1 cellular context compared by ENCODE assay signal in the genomic region with DNA sequence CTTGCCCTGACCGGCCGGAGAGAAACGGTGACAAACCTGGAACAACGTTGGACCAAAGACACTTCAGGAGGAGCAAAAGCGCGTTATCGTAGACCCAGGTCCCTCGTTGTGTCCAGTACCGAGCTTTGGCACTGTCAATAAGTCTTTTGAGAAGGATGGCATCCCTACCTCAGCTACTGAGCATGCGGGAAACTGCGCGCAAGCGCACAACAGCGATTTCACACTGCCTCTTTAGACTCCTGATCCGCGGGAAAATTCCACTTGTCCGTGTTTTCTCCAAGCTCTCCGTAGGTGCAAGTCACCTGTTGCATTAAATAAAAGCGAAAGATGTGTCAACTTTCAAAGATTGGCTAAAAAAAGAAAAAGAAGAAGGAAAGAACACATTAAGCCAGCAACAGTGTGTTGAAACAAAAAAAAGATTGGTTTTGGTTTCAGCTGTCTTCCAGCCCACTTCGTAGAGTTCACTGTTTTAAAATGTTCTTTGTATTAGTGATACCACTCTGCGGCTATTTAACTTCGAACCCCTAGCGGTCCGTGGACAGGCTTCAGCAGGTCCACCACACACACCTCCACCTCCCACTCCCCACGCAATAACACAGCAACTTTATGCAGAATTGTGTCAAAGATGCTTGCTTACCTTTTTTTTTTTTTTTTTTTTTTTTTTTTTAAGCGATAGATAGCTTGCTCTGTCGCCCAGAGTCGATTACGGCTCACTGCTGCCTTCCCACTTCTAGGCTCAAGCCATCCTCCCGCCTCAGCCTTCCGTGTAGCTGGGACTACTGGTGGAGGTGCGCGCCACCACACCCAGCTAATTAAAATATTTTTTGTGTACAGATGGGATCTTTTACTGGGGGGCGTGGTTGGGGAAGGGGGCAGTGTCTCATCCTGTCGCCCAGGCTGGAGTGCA.
TF ChIP-seq lines count a peak whose summit lies in the region.

A gene with protein sequence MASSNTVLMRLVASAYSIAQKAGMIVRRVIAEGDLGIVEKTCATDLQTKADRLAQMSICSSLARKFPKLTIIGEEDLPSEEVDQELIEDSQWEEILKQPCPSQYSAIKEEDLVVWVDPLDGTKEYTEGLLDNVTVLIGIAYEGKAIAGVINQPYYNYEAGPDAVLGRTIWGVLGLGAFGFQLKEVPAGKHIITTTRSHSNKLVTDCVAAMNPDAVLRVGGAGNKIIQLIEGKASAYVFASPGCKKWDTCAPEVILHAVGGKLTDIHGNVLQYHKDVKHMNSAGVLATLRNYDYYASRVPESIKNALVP (minus strand): TSS at position 139 of the 907 bp plus-strand sequence. CDS start 9,942 bp downstream, outside the sequence.

TF ChIP-seq in HepG2, 621 proteins besides CTCF, POLR2A, EP300 and RAD21 (continued from another document and continues in another):
- TF ChIP-seq SOX6 (IDR thresholded peaks at IDR 0.05) (no peak), SOX6 (CRISPR knock-in tag; IDR thresholded peaks at IDR 0.05) (no peak; the same call in 1 of the 2 replicates), ZNF350 (CRISPR knock-in tag; IDR thresholded peaks at IDR 0.05; ENCODE audit: borderline replicate concordance, low read depth) (peak; percentile 73; the same call in 1 of the 2 replicates), SIN3A (IDR thresholded peaks at IDR 0.05; ENCODE audit: borderline replicate concordance, low read depth, low read length) (peak; percentile 85; the same call in 1 of the 2 replicates), HOXA3 (CRISPR knock-in tag; IDR thresholded peaks at IDR 0.05) (peak; percentile 53), MATR3 (CRISPR knock-in tag; IDR thresholded peaks at IDR 0.05) (no peak), NR2C2 (CRISPR knock-in tag; IDR thresholded peaks at IDR 0.05; ENCODE audit: borderline replicate concordance) (peak; percentile 25; the same call in 1 of the 2 replicates), ZNF616 (CRISPR knock-in tag; IDR thresholded peaks at IDR 0.05; ENCODE audit: low read depth) (no peak), ZBTB3 (CRISPR knock-in tag; IDR thresholded peaks at IDR 0.05; ENCODE audit: borderline replicate concordance, low read depth) (no peak; the same call in 1 of the 2 replicates), ZBTB8A (CRISPR knock-in tag; IDR thresholded peaks at IDR 0.05; ENCODE audit: borderline replicate concordance, low read depth) (no peak), ZNF230 (CRISPR knock-in tag; IDR thresholded peaks at IDR 0.05) (0 out of 2 replicates have a peak, but pooled peaks have one; percentile 25), HIVEP1 (CRISPR knock-in tag; IDR thresholded peaks at IDR 0.05) (no peak), AGO2 (optimal IDR thresholded peaks at IDR 0.05; ENCODE audit: low read depth, low read length) (no peak), XBP1 (CRISPR knock-in tag; IDR thresholded peaks at IDR 0.05) (0 out of 2 replicates have a peak, but pooled peaks have one; percentile 52), ISX (CRISPR knock-in tag; conservative IDR thresholded peaks at IDR 0.05) (no peak), ZFP37 (CRISPR knock-in tag; IDR thresholded peaks at IDR 0.05; ENCODE audit: borderline replicate concordance) (no peak), ZNF496 (CRISPR knock-in tag; IDR thresholded peaks at IDR 0.05; ENCODE audit: insufficient replicate concordance) (no peak), ZNF282 (IDR thresholded peaks at IDR 0.05; ENCODE audit: partially characterized antibody) (no peak), ZC3H4 (CRISPR knock-in tag; IDR thresholded peaks at IDR 0.05; ENCODE audit: borderline replicate concordance) (no peak), SIN3B (IDR thresholded peaks at IDR 0.05; ENCODE audit: low read length) (no peak), POLR2G (IDR thresholded peaks at IDR 0.05; ENCODE audit: low read depth, low read length) (peak; percentile 89), ZNF468 (CRISPR knock-in tag; IDR thresholded peaks at IDR 0.05) (no peak), ZNF850 (CRISPR knock-in tag; conservative IDR thresholded peaks at IDR 0.05) (no peak), SMYD3 (CRISPR knock-in tag; IDR thresholded peaks at IDR 0.05) (no peak), ZKSCAN5 (CRISPR knock-in tag; IDR thresholded peaks at IDR 0.05) (no peak), ZBTB21 (CRISPR knock-in tag; IDR thresholded peaks at IDR 0.05) (0 out of 2 replicates have a peak, but pooled peaks have one; percentile 13), ZNF607 (CRISPR knock-in tag; IDR thresholded peaks at IDR 0.05; ENCODE audit: borderline replicate concordance) (peak; percentile 54; the same call in 1 of the 2 replicates), EHMT2 (IDR thresholded peaks at IDR 0.05; ENCODE audit: borderline replicate concordance, low read depth, low read length) (no peak), ZNF781 (CRISPR knock-in tag; IDR thresholded peaks at IDR 0.05; ENCODE audit: borderline replicate concordance, not compliant biosample characterization) (peak; percentile 59), ZNF550 (CRISPR knock-in tag; IDR thresholded peaks at IDR 0.05; ENCODE audit: borderline replicate concordance) (no peak), BRD4 (CRISPR knock-in tag; IDR thresholded peaks at IDR 0.05) (no peak), FOXO1 (CRISPR knock-in tag; IDR thresholded peaks at IDR 0.05) (peak; percentile 7; the same call in 1 of the 2 replicates), ZNF33B (CRISPR knock-in tag; IDR thresholded peaks at IDR 0.05) (0 out of 2 replicates have a peak, but pooled peaks have one; percentile 56), NFKB2 (CRISPR knock-in tag; IDR thresholded peaks at IDR 0.05; ENCODE audit: borderline replicate concordance) (no peak; the same call in 1 of the 2 replicates), ZNF326 (CRISPR knock-in tag; IDR thresholded peaks at IDR 0.05; ENCODE audit: borderline replicate concordance) (no peak), MTF1 (CRISPR knock-in tag; IDR thresholded peaks at IDR 0.05) (no peak), ZNF264 (CRISPR knock-in tag; IDR thresholded peaks at IDR 0.05) (no peak), CBX5 (CRISPR knock-in tag; IDR thresholded peaks at IDR 0.05; ENCODE audit: borderline replicate concordance) (no peak), DR1 (CRISPR knock-in tag; IDR thresholded peaks at IDR 0.05) (0 out of 2 replicates have a peak, but pooled peaks have one; percentile 34), ZNF441 (CRISPR knock-in tag; IDR thresholded peaks at IDR 0.05; ENCODE audit: borderline replicate concordance) (peak; percentile 60; the same call in 1 of the 2 replicates), TBP (CRISPR knock-in tag; IDR thresholded peaks at IDR 0.05) (no peak), ZNF678 (CRISPR knock-in tag; IDR thresholded peaks at IDR 0.05) (no peak)
- TF ChIP-seq, protein P1, sequence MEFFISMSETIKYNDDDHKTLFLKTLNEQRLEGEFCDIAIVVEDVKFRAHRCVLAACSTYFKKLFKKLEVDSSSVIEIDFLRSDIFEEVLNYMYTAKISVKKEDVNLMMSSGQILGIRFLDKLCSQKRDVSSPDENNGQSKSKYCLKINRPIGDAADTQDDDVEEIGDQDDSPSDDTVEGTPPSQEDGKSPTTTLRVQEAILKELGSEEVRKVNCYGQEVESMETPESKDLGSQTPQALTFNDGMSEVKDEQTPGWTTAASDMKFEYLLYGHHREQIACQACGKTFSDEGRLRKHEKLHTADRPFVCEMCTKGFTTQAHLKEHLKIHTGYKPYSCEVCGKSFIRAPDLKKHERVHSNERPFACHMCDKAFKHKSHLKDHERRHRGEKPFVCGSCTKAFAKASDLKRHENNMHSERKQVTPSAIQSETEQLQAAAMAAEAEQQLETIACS (CRISPR knock-in tag; IDR thresholded peaks at IDR 0.05) = no peak
- TF ChIP-seq, protein P2, sequence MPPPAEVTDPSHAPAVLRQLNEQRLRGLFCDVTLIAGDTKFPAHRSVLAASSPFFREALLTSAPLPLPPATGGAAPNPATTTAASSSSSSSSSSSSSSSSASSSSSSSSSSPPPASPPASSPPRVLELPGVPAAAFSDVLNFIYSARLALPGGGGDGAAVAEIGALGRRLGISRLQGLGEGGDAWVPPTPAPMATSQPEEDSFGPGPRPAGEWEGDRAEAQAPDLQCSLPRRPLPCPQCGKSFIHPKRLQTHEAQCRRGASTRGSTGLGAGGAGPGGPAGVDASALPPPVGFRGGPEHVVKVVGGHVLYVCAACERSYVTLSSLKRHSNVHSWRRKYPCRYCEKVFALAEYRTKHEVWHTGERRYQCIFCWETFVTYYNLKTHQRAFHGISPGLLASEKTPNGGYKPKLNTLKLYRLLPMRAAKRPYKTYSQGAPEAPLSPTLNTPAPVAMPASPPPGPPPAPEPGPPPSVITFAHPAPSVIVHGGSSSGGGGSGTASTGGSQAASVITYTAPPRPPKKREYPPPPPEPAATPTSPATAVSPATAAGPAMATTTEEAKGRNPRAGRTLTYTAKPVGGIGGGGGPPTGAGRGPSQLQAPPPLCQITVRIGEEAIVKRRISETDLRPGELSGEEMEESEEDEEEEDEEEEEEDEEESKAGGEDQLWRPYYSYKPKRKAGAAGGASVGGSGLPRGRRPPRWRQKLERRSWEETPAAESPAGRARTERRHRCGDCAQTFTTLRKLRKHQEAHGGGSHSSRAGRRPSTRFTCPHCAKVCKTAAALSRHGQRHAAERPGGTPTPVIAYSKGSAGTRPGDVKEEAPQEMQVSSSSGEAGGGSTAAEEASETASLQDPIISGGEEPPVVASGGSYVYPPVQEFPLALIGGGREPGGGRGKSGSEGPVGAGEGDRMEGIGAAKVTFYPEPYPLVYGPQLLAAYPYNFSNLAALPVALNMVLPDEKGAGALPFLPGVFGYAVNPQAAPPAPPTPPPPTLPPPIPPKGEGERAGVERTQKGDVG (CRISPR knock-in tag; IDR thresholded peaks at IDR 0.05; ENCODE audit: borderline replicate concordance) = no peak
- TF ChIP-seq, protein P3, sequence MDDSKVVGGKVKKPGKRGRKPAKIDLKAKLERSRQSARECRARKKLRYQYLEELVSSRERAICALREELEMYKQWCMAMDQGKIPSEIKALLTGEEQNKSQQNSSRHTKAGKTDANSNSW (CRISPR knock-in tag; IDR thresholded peaks at IDR 0.05; ENCODE audit: borderline replicate concordance) = no peak
- TF ChIP-seq, protein P4, sequence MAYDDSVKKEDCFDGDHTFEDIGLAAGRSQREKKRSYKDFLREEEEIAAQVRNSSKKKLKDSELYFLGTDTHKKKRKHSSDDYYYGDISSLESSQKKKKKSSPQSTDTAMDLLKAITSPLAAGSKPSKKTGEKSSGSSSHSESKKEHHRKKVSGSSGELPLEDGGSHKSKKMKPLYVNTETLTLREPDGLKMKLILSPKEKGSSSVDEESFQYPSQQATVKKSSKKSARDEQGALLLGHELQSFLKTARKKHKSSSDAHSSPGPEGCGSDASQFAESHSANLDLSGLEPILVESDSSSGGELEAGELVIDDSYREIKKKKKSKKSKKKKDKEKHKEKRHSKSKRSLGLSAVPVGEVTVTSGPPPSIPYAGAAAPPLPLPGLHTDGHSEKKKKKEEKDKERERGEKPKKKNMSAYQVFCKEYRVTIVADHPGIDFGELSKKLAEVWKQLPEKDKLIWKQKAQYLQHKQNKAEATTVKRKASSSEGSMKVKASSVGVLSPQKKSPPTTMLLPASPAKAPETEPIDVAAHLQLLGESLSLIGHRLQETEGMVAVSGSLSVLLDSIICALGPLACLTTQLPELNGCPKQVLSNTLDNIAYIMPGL (CRISPR knock-in tag; IDR thresholded peaks at IDR 0.05; ENCODE audit: borderline replicate concordance in 1 of 2, low read depth in 1 of 2) = peak; percentile 61 to 81; a peak in 3 of 4 replicates
- TF ChIP-seq, protein P5, sequence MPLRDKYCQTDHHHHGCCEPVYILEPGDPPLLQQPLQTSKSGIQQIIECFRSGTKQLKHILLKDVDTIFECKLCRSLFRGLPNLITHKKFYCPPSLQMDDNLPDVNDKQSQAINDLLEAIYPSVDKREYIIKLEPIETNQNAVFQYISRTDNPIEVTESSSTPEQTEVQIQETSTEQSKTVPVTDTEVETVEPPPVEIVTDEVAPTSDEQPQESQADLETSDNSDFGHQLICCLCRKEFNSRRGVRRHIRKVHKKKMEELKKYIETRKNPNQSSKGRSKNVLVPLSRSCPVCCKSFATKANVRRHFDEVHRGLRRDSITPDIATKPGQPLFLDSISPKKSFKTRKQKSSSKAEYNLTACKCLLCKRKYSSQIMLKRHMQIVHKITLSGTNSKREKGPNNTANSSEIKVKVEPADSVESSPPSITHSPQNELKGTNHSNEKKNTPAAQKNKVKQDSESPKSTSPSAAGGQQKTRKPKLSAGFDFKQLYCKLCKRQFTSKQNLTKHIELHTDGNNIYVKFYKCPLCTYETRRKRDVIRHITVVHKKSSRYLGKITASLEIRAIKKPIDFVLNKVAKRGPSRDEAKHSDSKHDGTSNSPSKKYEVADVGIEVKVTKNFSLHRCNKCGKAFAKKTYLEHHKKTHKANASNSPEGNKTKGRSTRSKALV (CRISPR knock-in tag; IDR thresholded peaks at IDR 0.05) = no peak
- TF ChIP-seq, protein P6, sequence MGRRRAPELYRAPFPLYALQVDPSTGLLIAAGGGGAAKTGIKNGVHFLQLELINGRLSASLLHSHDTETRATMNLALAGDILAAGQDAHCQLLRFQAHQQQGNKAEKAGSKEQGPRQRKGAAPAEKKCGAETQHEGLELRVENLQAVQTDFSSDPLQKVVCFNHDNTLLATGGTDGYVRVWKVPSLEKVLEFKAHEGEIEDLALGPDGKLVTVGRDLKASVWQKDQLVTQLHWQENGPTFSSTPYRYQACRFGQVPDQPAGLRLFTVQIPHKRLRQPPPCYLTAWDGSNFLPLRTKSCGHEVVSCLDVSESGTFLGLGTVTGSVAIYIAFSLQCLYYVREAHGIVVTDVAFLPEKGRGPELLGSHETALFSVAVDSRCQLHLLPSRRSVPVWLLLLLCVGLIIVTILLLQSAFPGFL (CRISPR knock-in tag; IDR thresholded peaks at IDR 0.05) = no peak
- TF ChIP-seq, protein P7, sequence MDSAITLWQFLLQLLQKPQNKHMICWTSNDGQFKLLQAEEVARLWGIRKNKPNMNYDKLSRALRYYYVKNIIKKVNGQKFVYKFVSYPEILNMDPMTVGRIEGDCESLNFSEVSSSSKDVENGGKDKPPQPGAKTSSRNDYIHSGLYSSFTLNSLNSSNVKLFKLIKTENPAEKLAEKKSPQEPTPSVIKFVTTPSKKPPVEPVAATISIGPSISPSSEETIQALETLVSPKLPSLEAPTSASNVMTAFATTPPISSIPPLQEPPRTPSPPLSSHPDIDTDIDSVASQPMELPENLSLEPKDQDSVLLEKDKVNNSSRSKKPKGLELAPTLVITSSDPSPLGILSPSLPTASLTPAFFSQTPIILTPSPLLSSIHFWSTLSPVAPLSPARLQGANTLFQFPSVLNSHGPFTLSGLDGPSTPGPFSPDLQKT (CRISPR knock-in tag; IDR thresholded peaks at IDR 0.05; ENCODE audit: borderline replicate concordance) = no peak
- TF ChIP-seq, protein P8, sequence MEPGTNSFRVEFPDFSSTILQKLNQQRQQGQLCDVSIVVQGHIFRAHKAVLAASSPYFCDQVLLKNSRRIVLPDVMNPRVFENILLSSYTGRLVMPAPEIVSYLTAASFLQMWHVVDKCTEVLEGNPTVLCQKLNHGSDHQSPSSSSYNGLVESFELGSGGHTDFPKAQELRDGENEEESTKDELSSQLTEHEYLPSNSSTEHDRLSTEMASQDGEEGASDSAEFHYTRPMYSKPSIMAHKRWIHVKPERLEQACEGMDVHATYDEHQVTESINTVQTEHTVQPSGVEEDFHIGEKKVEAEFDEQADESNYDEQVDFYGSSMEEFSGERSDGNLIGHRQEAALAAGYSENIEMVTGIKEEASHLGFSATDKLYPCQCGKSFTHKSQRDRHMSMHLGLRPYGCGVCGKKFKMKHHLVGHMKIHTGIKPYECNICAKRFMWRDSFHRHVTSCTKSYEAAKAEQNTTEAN (CRISPR knock-in tag; conservative IDR thresholded peaks at IDR 0.05) = peak; percentile 48; the same call in 1 of the 2 replicates
- TF ChIP-seq, protein P9, sequence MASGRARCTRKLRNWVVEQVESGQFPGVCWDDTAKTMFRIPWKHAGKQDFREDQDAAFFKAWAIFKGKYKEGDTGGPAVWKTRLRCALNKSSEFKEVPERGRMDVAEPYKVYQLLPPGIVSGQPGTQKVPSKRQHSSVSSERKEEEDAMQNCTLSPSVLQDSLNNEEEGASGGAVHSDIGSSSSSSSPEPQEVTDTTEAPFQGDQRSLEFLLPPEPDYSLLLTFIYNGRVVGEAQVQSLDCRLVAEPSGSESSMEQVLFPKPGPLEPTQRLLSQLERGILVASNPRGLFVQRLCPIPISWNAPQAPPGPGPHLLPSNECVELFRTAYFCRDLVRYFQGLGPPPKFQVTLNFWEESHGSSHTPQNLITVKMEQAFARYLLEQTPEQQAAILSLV (CRISPR knock-in tag; IDR thresholded peaks at IDR 0.05; ENCODE audit: borderline replicate concordance) = no peak
